ENCODE assay signal across 15 cellular contexts in genomic region chr16:78788276-78788675, GRCh38.
DNase-seq lines count a peak whose midpoint lies in the region; ATAC-seq and TF ChIP-seq lines count a peak whose summit lies in the region.
"Had no signal": no experiment of that assay in that cellular context is flagged by ENCODE, and none has a peak within 500 bp of the region (broad histone marks: within the 10 kb centered on the region; RNA-seq: fewer than 3 reads in every experiment).

No MANE protein-coding gene starts in this region.

- POLR2A ChIA-PET in activated CD4-positive, alpha-beta T cell treated with anti-CD3 and anti-CD28 coated beads for 36 hours (lab: Charles Lee) = no interaction called here
- POLR2A ChIA-PET in activated CD4-positive, alpha-beta memory T cell treated with anti-CD3 and anti-CD28 coated beads for 36 hours (lab: Charles Lee) = interaction anchor here (1.0 kb wide), 1 partner anchor 9 kb away, joined by 4 read pairs; no protein-coding TSS in a partner anchor

- H3K4me1 Mint-ChIP-seq in activated CD4-positive, alpha-beta T cell treated with anti-CD3 and anti-CD28 coated beads for 36 hours = peaks cover 30% of the 10 kb centered on the region
- peaks cover 62% of the 10 kb centered on the region for H3K4me1 Mint-ChIP-seq in activated CD4-positive, alpha-beta memory T cell treated with anti-CD3 and anti-CD28 coated beads for 36 hours (ENCODE audit: low read depth)
- peaks cover 60% of the 10 kb centered on the region for H3K4me1 Mint-ChIP-seq in stimulated activated effector memory CD8-positive, alpha-beta T cell treated with anti-CD3 and anti-CD28 coated beads, Interleukin-12 subunit alpha, Interleukin-12 subunit beta, amount 100 ng/mL, for 72 hours

- DNase-seq in activated CD4-positive, alpha-beta T cell treated with anti-CD3 and anti-CD28 coated beads for 36 hours = no peak
- no peak for DNase-seq in activated CD4-positive, alpha-beta T cell treated with anti-CD3 and anti-CD28 coated beads for 1 hour
- no peak for DNase-seq in activated CD4-positive, alpha-beta memory T cell treated with anti-CD3 and anti-CD28 coated beads for 36 hours
- DNase-seq in islet precursor cell (peak; percentile 90), GM13977 (ENCODE audit: low spot score) (no peak)
- no peak for DNase-seq in stimulated activated effector memory CD8-positive, alpha-beta T cell treated with anti-CD3 and anti-CD28 coated beads, Interleukin-12 subunit alpha, Interleukin-12 subunit beta, amount 100 ng/mL, for 72 hours (ENCODE audit: low spot score in 2 of 2)
- DNase-seq: CD4-positive, CD25-positive, alpha-beta regulatory T cell; CD8-positive, alpha-beta T cell; DMS153; DMS79 treated with DMSO at 0.1 percent for 48 hours; GOT3; HFFc6 had no signal

- peaks cover 2% of the 10 kb centered on the region for H3K36me3 Mint-ChIP-seq in activated CD4-positive, alpha-beta T cell treated with anti-CD3 and anti-CD28 coated beads for 36 hours (ENCODE audit: low read depth)
- peaks cover 2% of the 10 kb centered on the region for H3K36me3 Mint-ChIP-seq in activated CD4-positive, alpha-beta memory T cell treated with anti-CD3 and anti-CD28 coated beads for 36 hours
- peaks cover 11% of the 10 kb centered on the region for H3K36me3 Mint-ChIP-seq in stimulated activated effector memory CD8-positive, alpha-beta T cell treated with anti-CD3 and anti-CD28 coated beads, Interleukin-12 subunit alpha, Interleukin-12 subunit beta, amount 100 ng/mL, for 72 hours
- H3K36me3 Mint-ChIP-seq: CD4-positive, CD25-positive, alpha-beta regulatory T cell; CD8-positive, alpha-beta T cell had no signal

- no peak for ATAC-seq in activated CD4-positive, alpha-beta T cell treated with anti-CD3 and anti-CD28 coated beads for 36 hours
- no peak for ATAC-seq in stimulated activated effector memory CD8-positive, alpha-beta T cell treated with anti-CD3 and anti-CD28 coated beads, Interleukin-12 subunit alpha, Interleukin-12 subunit beta, amount 100 ng/mL, for 72 hours
- ATAC-seq in GM21723 (IDR thresholded peaks at IDR 0.05; ENCODE audit: unreplicated experiment) = no peak
- no peak for ATAC-seq in GM21619 (IDR thresholded peaks at IDR 0.05; ENCODE audit: unreplicated experiment)
- ATAC-seq: CD8-positive, alpha-beta T cell had no signal

- no peaks in the 10 kb centered on the region for H3K9me3 Mint-ChIP-seq in activated CD4-positive, alpha-beta T cell treated with anti-CD3 and anti-CD28 coated beads for 36 hours (ENCODE audit: low read depth)
- no peaks in the 10 kb centered on the region for H3K9me3 Mint-ChIP-seq in activated CD4-positive, alpha-beta memory T cell treated with anti-CD3 and anti-CD28 coated beads for 36 hours
- H3K9me3 Mint-ChIP-seq in stimulated activated effector memory CD8-positive, alpha-beta T cell treated with anti-CD3 and anti-CD28 coated beads, Interleukin-12 subunit alpha, Interleukin-12 subunit beta, amount 100 ng/mL, for 72 hours = no peaks in the 10 kb centered on the region
- H3K9me3 Mint-ChIP-seq: CD4-positive, CD25-positive, alpha-beta regulatory T cell; CD8-positive, alpha-beta T cell had no signal

- intact Hi-C loops in activated CD4-positive, alpha-beta T cell treated with anti-CD3 and anti-CD28 coated beads for 36 hours (cut with DNase I, micrococcal nuclease) = no loop called here
- intact Hi-C loops in activated CD4-positive, alpha-beta memory T cell treated with anti-CD3 and anti-CD28 coated beads for 36 hours (cut with micrococcal nuclease) = no loop called here

- CTCF ChIA-PET in activated CD4-positive, alpha-beta T cell treated with anti-CD3 and anti-CD28 coated beads for 36 hours (lab: Charles Lee) = no interaction called here
- CTCF ChIA-PET in activated CD4-positive, alpha-beta memory T cell treated with anti-CD3 and anti-CD28 coated beads for 36 hours (lab: Charles Lee) = interaction anchor here (1.1 kb wide), 1 partner anchor 108 kb away, joined by 3 read pairs; no protein-coding TSS in a partner anchor

- no peak overlapping the region for H3K4me3 Mint-ChIP-seq in activated CD4-positive, alpha-beta T cell treated with anti-CD3 and anti-CD28 coated beads for 36 hours
- H3K4me3 Mint-ChIP-seq in activated CD4-positive, alpha-beta memory T cell treated with anti-CD3 and anti-CD28 coated beads for 36 hours = no peak overlapping the region
- H3K4me3 Mint-ChIP-seq in stimulated activated effector memory CD8-positive, alpha-beta T cell treated with anti-CD3 and anti-CD28 coated beads, Interleukin-12 subunit alpha, Interleukin-12 subunit beta, amount 100 ng/mL, for 72 hours = no peak overlapping the region
- H3K4me3 Mint-ChIP-seq: B cell; CD4-positive, CD25-positive, alpha-beta regulatory T cell; CD8-positive, alpha-beta T cell; HFFc6 had no signal

- H3K27me3 Mint-ChIP-seq in activated CD4-positive, alpha-beta T cell treated with anti-CD3 and anti-CD28 coated beads for 36 hours = no peaks in the 10 kb centered on the region
- H3K27me3 Mint-ChIP-seq in activated CD4-positive, alpha-beta memory T cell treated with anti-CD3 and anti-CD28 coated beads for 36 hours = no peaks in the 10 kb centered on the region
- H3K27me3 Mint-ChIP-seq: B cell; CD4-positive, CD25-positive, alpha-beta regulatory T cell had no signal

- in situ Hi-C loops in GM13977 (cut with MboI; ENCODE audit: low pct_unique_long_range_greater_than_20kb, low sequenced_read_pairs, unreplicated experiment) = no loop called here

- H3K27ac Mint-ChIP-seq in activated CD4-positive, alpha-beta T cell treated with anti-CD3 and anti-CD28 coated beads for 36 hours = peak overlapping the region; percentile 0
- H3K27ac Mint-ChIP-seq in activated CD4-positive, alpha-beta memory T cell treated with anti-CD3 and anti-CD28 coated beads for 36 hours = peak overlapping the region; percentile 99
- peak overlapping the region; percentile 58 for H3K27ac Mint-ChIP-seq in stimulated activated effector memory CD8-positive, alpha-beta T cell treated with anti-CD3 and anti-CD28 coated beads, Interleukin-12 subunit alpha, Interleukin-12 subunit beta, amount 100 ng/mL, for 72 hours
- H3K27ac Mint-ChIP-seq: B cell; CD4-positive, CD25-positive, alpha-beta regulatory T cell; CD8-positive, alpha-beta T cell; HFFc6 had no signal

- TF ChIP-seq CTCF in GM13977 (IDR thresholded peaks at IDR 0.05; ENCODE audit: extremely low read depth, insufficient read depth, missing control alignments) = no peak

Comparison
In these comparisons a context has a peak if more than half of its experiments do, and no peak if none do; other contexts are left out.
1. H3K27ac Mint-ChIP-seq: peak in every context shown above with its lines; median percentile 99 in activated CD4-positive, alpha-beta memory T cell treated with anti-CD3 and anti-CD28 coated beads for 36 hours; 58 in stimulated activated effector memory CD8-positive, alpha-beta T cell treated with anti-CD3 and anti-CD28 coated beads, Interleukin-12 subunit alpha, Interleukin-12 subunit beta, amount 100 ng/mL, for 72 hours; 0 in activated CD4-positive, alpha-beta T cell treated with anti-CD3 and anti-CD28 coated beads for 36 hours.